In the genomic region with DNA sequence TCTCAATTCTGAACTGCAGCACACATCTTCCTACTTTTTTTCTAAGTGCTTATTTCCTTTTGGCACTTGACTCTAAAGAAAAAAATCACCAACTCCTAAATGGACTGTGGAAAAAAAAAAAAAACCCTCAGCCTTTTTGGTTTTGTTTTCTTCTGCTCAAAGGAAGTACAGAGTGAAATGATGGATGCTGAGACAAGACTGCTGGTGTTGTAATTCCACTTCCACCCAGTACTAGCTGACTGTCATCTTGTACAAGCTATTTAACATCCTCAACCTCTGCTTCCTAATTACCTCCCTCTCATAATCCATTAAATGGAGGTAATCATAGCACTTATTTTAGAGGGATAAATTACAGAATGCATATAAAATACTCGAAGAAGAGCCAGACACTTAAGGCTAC, we compare ENCODE assay signal across 1 cellular context.
TF ChIP-seq lines count a peak whose summit lies in the region.

No MANE protein-coding gene starts in this region.

TF ChIP-seq in SK-N-SH, 30 proteins besides CTCF, POLR2A, EP300 and RAD21 (continued from another document):
- no peak for TF ChIP-seq GABPA (IDR thresholded peaks at IDR 0.05; ENCODE audit: low read depth)
- TF ChIP-seq RCOR1 (IDR thresholded peaks at IDR 0.05; ENCODE audit: low read length) = no peak
- TF ChIP-seq POLR2AphosphoS5 (IDR thresholded peaks at IDR 0.05; ENCODE audit: low read depth, low read length) = no peak
- TF ChIP-seq, protein P1, sequence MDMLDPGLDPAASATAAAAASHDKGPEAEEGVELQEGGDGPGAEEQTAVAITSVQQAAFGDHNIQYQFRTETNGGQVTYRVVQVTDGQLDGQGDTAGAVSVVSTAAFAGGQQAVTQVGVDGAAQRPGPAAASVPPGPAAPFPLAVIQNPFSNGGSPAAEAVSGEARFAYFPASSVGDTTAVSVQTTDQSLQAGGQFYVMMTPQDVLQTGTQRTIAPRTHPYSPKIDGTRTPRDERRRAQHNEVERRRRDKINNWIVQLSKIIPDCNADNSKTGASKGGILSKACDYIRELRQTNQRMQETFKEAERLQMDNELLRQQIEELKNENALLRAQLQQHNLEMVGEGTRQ (IDR thresholded peaks at IDR 0.05; ENCODE audit: borderline replicate concordance, low read depth, low read length) = no peak
- TF ChIP-seq RFX5 (IDR thresholded peaks at IDR 0.05; ENCODE audit: low read length) = no peak
